ENCODE assay signal across 16 cellular contexts in the genomic region with DNA sequence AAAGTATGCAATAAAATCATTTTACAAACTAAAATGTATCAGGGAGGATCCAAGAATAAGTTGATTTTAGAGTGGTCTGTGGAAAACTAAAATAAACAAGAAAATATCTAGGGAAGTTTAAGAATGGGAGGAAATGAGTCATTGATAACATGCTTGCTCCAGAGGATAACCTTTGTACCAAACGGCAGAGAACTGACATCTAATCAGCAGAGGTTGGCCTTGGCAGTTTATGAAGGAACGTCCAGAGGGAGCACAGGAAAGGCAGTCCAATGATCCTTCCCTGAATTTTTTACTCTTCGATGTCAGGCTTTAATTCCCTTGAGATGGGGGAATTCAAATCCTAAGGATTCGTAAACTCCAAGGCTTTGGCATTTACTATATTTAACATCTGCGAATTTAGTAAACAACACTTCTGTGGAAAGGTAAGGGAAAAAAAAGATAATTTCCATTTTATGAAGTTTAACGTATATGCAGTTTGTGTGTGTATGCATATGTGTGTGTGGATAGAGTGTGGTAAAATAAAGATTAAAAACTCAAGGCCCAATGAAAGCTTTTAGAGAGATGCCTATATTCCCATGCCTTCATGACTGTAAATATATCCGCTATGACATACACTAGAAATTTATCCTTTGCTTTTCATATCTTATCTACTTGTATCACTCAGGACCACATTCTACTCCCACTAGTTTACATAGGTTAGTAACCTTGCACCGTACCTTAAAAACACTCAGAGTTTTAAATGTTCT. TPM values are rescaled to one million over a fixed set of nuclear protein-coding genes. Genes with fewer than 3 reads are reported as not detected.
DNase-seq lines count a peak whose midpoint lies in the region; ATAC-seq and TF ChIP-seq lines count a peak whose summit lies in the region.
"Had no signal": no experiment of that assay in that cellular context is flagged by ENCODE, and none has a peak within 500 bp of the region (broad histone marks: within the 10 kb centered on the region; RNA-seq: fewer than 3 reads in every experiment).

No MANE protein-coding gene starts in this region.

- H3K27ac ChIP-seq in body of pancreas (peak overlapping the region; percentile 37 to 85 (median 56)), subcutaneous abdominal adipose tissue (ENCODE audit: low read depth, low read length) (peak overlapping the region; percentile 74)
- H3K27ac ChIP-seq: RWPE1 had no signal

- H3K27me3 ChIP-seq in body of pancreas (no peaks in the 10 kb centered on the region), subcutaneous abdominal adipose tissue (ENCODE audit: control insufficient read depth in 5 of 5, insufficient read depth in 4 of 5, low read length in 5 of 5) (no peaks in the 10 kb centered on the region)
- H3K27me3 ChIP-seq: esophagus muscularis mucosa had no signal

- DNase-seq in LoVo (ENCODE audit: low spot score) (peak; percentile 77), body of pancreas (peak; percentile 41 to 76 (median 67)), left lobe of liver (ENCODE audit: low spot score) (peak; percentile 68), T-cell (no peak), NCI-H1048 (lab: John Stamatoyannopoulos, UW) (no peak)
- DNase-seq: activated CD8-positive, alpha-beta memory T cell treated with anti-CD3 and anti-CD28 coated beads, Interleukin-2, amount 10 ng/mL, durations not matched to agents 7 days and 5 days; activated naive CD4-positive, alpha-beta T cell treated with anti-CD3 and anti-CD28 coated beads, Interleukin-2, amount 50 U/mL, for 16 hours; CD4-positive, alpha-beta T cell; naive thymus-derived CD8-positive, alpha-beta T cell; NCI-H1417; NCI-H510A treated with DMSO at 0.1 percent for 48 hours had no signal

- peaks cover 27% of the 10 kb centered on the region for H3K4me1 ChIP-seq in body of pancreas
- peaks cover 0 to 14% (median 3%) of the 10 kb centered on the region in 5 donors for H3K4me1 ChIP-seq in subcutaneous abdominal adipose tissue (ENCODE audit: control insufficient read depth in 5 of 5, insufficient read depth in 5 of 5, low read length in 5 of 5)

- H3K36me3 ChIP-seq in body of pancreas (replicated peaks in 1 of 2; ENCODE audit: insufficient read depth in 1 of 2, low read depth in 2 of 2) (no peaks in the 10 kb centered on the region), subcutaneous abdominal adipose tissue (ENCODE audit: control insufficient read depth in 5 of 5, insufficient read depth in 5 of 5, low read length in 5 of 5) (no peaks in the 10 kb centered on the region)
- H3K36me3 ChIP-seq: esophagus muscularis mucosa had no signal

- peak; percentile 95 for ATAC-seq in body of pancreas
- ATAC-seq in left lobe of liver: peak; percentile 90
- no peak for ATAC-seq in T-cell (replicated peaks in 1 of 4)
- ATAC-seq in HG02973 (IDR thresholded peaks at IDR 0.05; ENCODE audit: unreplicated experiment): no peak
- ATAC-seq: activated CD8-positive, alpha-beta memory T cell treated with anti-CD3 and anti-CD28 coated beads, Interleukin-2, amount 10 ng/mL, durations not matched to agents 7 days and 5 days; naive thymus-derived CD8-positive, alpha-beta T cell had no signal

- no peaks in the 10 kb centered on the region for H3K36me3 Mint-ChIP-seq in T-cell
- H3K36me3 Mint-ChIP-seq: naive thymus-derived CD8-positive, alpha-beta T cell had no signal

- no peaks in the 10 kb centered on the region for H3K4me1 Mint-ChIP-seq in T-cell
- H3K4me1 Mint-ChIP-seq: activated CD8-positive, alpha-beta memory T cell treated with anti-CD3 and anti-CD28 coated beads, Interleukin-2, amount 10 ng/mL, durations not matched to agents 7 days and 5 days; central memory CD8-positive, alpha-beta T cell; naive thymus-derived CD8-positive, alpha-beta T cell had no signal

- intact Hi-C loops in body of pancreas (cut with DNase I): no loop called here

- no peak overlapping the region for H3K27ac Mint-ChIP-seq in T-cell
- H3K27ac Mint-ChIP-seq: activated CD8-positive, alpha-beta memory T cell treated with anti-CD3 and anti-CD28 coated beads, Interleukin-2, amount 10 ng/mL, durations not matched to agents 7 days and 5 days; CD4-positive, alpha-beta T cell had no signal

- H3K9me3 Mint-ChIP-seq in T-cell: no peaks in the 10 kb centered on the region
- H3K9me3 Mint-ChIP-seq: CD4-positive, alpha-beta T cell; central memory CD8-positive, alpha-beta T cell; naive thymus-derived CD8-positive, alpha-beta T cell had no signal

- peaks cover 11 to 12% of the 10 kb centered on the region in 2 donors for H3K27me3 Mint-ChIP-seq in T-cell

- no peak for TF ChIP-seq POLR2A in body of pancreas (IDR thresholded peaks at IDR 0.05)

- CTCF ChIA-PET in T-cell (lab: Charles Lee): no interaction called here

- POLR2A ChIA-PET in T-cell (lab: Charles Lee): no interaction called here

- H3K9me3 ChIP-seq in body of pancreas (no peaks in the 10 kb centered on the region), subcutaneous abdominal adipose tissue (ENCODE audit: control insufficient read depth in 5 of 5, low read length in 5 of 5) (no peaks in the 10 kb centered on the region)
- H3K9me3 ChIP-seq: esophagus muscularis mucosa had no signal

- no peak overlapping the region for H3K4me3 Mint-ChIP-seq in T-cell
- H3K4me3 Mint-ChIP-seq: activated CD8-positive, alpha-beta memory T cell treated with anti-CD3 and anti-CD28 coated beads, Interleukin-2, amount 10 ng/mL, durations not matched to agents 7 days and 5 days; CD4-positive, alpha-beta T cell; central memory CD8-positive, alpha-beta T cell; naive thymus-derived CD8-positive, alpha-beta T cell had no signal

- no peak overlapping the region for H3K4me3 ChIP-seq in body of pancreas
- H3K4me3 ChIP-seq in subcutaneous abdominal adipose tissue (ENCODE audit: low read depth in 1 of 5, low read length in 5 of 5): no peak overlapping the region
- H3K4me3 ChIP-seq: esophagus muscularis mucosa had no signal

- peak overlapping the region in 1 of 5 donors; percentile 16 for H3K9ac ChIP-seq in subcutaneous abdominal adipose tissue (ENCODE audit: low read length in 5 of 5)

- 20 to 23% methylated on average over 8 of the region's 8 CpGs for WGBS in body of pancreas, 2 donors

- TF ChIP-seq CTCF in body of pancreas (IDR thresholded peaks at IDR 0.05): no peak

RNA-seq across cellular contexts. Expression of a gene that starts 8.7 kb away (rescaled TPM):
- total RNA-seq in body of pancreas: 10 to 100 TPM; 17.6 to 19.8 TPM
- 12.4 TPM for total RNA-seq in left lobe of liver
- total RNA-seq in T-cell: 1 to 10 TPM; 2.1 to 7.1 (median 2.9) TPM

RNA-seq across cellular contexts. Expression of a gene that starts 15.0 kb away (rescaled TPM):
- total RNA-seq in body of pancreas: 10 to 100 TPM; 19.4 to 21.3 TPM
- 80.7 TPM for total RNA-seq in left lobe of liver
- total RNA-seq in T-cell: 10 to 100 TPM; 15.5 to 19.8 (median 19.4) TPM

Comparison
In these comparisons a context has a peak if more than half of its experiments do, and no peak if none do; other contexts are left out.
1. DNase-seq: peak in LoVo (single experiment), body of pancreas (4 of 4) and left lobe of liver (single experiment); none in T-cell (0 of 34) and NCI-H1048 (single experiment).
2. ATAC-seq: peak in body of pancreas (single experiment) and left lobe of liver (single experiment); none in T-cell (0 of 4) and HG02973 (single experiment).